1 cellular context compared by ENCODE assay signal in genomic region chr19:10725415-10725814, GRCh38.
TF ChIP-seq lines count a peak whose summit lies in the region.

No MANE protein-coding gene starts in this region.

TF ChIP-seq in HEK293, 187 proteins besides CTCF, POLR2A, EP300 and RAD21:
- no peak for TF ChIP-seq ZBTB11 (tag by site-specific recombination; conservative IDR thresholded peaks at IDR 0.05; ENCODE audit: low read depth)
- TF ChIP-seq ZNF10 (tag by site-specific recombination; IDR thresholded peaks at IDR 0.05), result 0 out of 2 replicates have a peak, but pooled peaks have one; percentile 22
